1 cellular context compared by ENCODE assay signal in the genomic region with DNA sequence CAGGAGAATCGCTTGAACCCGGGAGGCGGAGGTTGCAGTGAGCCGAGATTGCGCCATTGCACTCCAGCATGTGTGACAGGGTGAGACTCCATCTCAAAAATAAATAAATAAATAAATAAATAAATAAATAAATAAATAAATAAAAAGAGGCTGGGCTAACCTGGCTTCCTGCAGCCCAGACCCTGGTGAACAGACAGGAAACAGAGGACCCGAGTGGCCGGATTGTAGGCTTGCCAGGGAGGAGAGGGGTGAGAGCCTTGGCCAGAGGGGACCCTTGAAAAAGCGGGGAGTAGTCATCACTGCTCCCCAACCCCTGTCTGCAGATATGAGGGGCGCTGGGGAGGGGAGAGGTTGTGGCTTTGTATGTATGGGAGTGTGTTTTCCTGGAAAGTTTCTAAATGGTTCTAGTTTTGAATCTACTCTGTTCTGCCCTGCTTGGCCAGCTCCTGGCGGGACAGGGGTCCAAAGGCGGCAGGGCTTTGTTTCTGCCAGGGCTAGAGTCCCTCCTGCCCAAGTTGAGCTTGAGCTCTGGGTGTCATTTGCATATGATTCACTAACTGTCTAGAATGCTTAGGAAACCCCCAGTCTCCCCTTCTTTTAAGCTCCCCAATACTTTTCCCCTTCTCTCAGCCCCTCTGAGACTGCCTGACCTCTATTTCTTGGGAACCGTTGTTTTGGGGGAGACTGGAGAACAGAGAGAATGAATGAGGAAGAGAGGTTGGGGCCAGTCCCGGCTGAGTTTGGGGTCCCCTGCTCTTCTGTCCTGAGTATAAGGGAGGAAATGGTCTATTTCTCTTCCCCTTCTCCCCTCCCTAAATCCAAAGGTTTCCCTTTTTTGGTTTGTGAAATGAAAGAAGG.
TF ChIP-seq lines count a peak whose summit lies in the region.

No MANE protein-coding gene starts in this region.

TF ChIP-seq in HEK293, 187 proteins besides CTCF, POLR2A, EP300 and RAD21 (continued from another document and continues in another):
- TF ChIP-seq ZNF26 (tag by site-specific recombination; IDR thresholded peaks at IDR 0.05) (peak; percentile 11; the same call in 1 of the 2 replicates), ZNF433 (tag by site-specific recombination; IDR thresholded peaks at IDR 0.05; ENCODE audit: low read depth) (peak; percentile 97), ZNF423 (tag by site-specific recombination; IDR thresholded peaks at IDR 0.05) (no peak), ZNF266 (tag by site-specific recombination; IDR thresholded peaks at IDR 0.05; ENCODE audit: low read depth) (peak; percentile 89), BCL11B (tag by site-specific recombination; IDR thresholded peaks at IDR 0.05; ENCODE audit: low read depth) (no peak; the same call in 1 of the 2 replicates), ZNF350 (tag by site-specific recombination; IDR thresholded peaks at IDR 0.05) (no peak), ZNF416 (tag by site-specific recombination; IDR thresholded peaks at IDR 0.05) (no peak), ZNF23 (tag by site-specific recombination; IDR thresholded peaks at IDR 0.05; ENCODE audit: borderline replicate concordance) (no peak), ZNF670 (tag by site-specific recombination; IDR thresholded peaks at IDR 0.05; ENCODE audit: low read depth) (0 out of 2 replicates have a peak, but pooled peaks have one; percentile 61), MZF1 (tag by site-specific recombination; IDR thresholded peaks at IDR 0.05; ENCODE audit: borderline replicate concordance) (no peak; the same call in 1 of the 2 replicates), ZNF292 (tag by site-specific recombination; IDR thresholded peaks at IDR 0.05; ENCODE audit: borderline replicate concordance, low read depth) (peak; percentile 96), ZNF48 (tag by site-specific recombination; IDR thresholded peaks at IDR 0.05) (no peak), ZNF561 (tag by site-specific recombination; IDR thresholded peaks at IDR 0.05; ENCODE audit: borderline replicate concordance) (no peak), ZNF140 (tag by site-specific recombination; IDR thresholded peaks at IDR 0.05) (peak; percentile 92; the same call in 1 of the 2 replicates), ZBTB1 (tag by site-specific recombination; IDR thresholded peaks at IDR 0.05) (peak; percentile 66; the same call in 1 of the 2 replicates), RBAK (tag by site-specific recombination; IDR thresholded peaks at IDR 0.05) (peak; percentile 64; the same call in 1 of the 2 replicates), KLF7 (tag by site-specific recombination; IDR thresholded peaks at IDR 0.05; ENCODE audit: borderline replicate concordance) (peak; percentile 64; the same call in 1 of the 2 replicates), ZIC2 (tag by site-specific recombination; IDR thresholded peaks at IDR 0.05) (no peak), ZNF202 (tag by site-specific recombination; IDR thresholded peaks at IDR 0.05; ENCODE audit: borderline replicate concordance) (no peak; the same call in 1 of the 2 replicates), GLIS1 (tag by site-specific recombination; IDR thresholded peaks at IDR 0.05) (peak; percentile 24; the same call in 1 of the 2 replicates), AEBP2 (tag by site-specific recombination; IDR thresholded peaks at IDR 0.05; ENCODE audit: borderline replicate concordance) (peak; percentile 87; the same call in 1 of the 2 replicates), ZNF341 (tag by site-specific recombination; IDR thresholded peaks at IDR 0.05; ENCODE audit: low read depth) (0 out of 2 replicates have a peak, but pooled peaks have one; percentile 45), ZNF19 (tag by site-specific recombination; IDR thresholded peaks at IDR 0.05; ENCODE audit: low read depth) (peak; percentile 78; the same call in 1 of the 2 replicates), OSR2 (tag by site-specific recombination; IDR thresholded peaks at IDR 0.05) (no peak), MYNN (tag by site-specific recombination; IDR thresholded peaks at IDR 0.05; ENCODE audit: borderline replicate concordance) (peak; percentile 64; the same call in 1 of the 2 replicates), KLF8 (tag by site-specific recombination; IDR thresholded peaks at IDR 0.05) (no peak), GFI1B (tag by site-specific recombination; IDR thresholded peaks at IDR 0.05) (peak; percentile 86; the same call in 1 of the 2 replicates), ZNF394 (tag by site-specific recombination; IDR thresholded peaks at IDR 0.05; ENCODE audit: borderline replicate concordance) (peak; percentile 99), ZNF791 (tag by site-specific recombination; IDR thresholded peaks at IDR 0.05) (peak; percentile 88), WT1 (tag by site-specific recombination; IDR thresholded peaks at IDR 0.05) (0 out of 2 replicates have a peak, but pooled peaks have one; percentile 33), ZNF580 (tag by site-specific recombination; IDR thresholded peaks at IDR 0.05) (peak; percentile 64), OVOL3 (tag by site-specific recombination; IDR thresholded peaks at IDR 0.05) (peak; percentile 74; the same call in 1 of the 2 replicates), ZBTB8A (tag by site-specific recombination; IDR thresholded peaks at IDR 0.05) (peak; percentile 88), ZNF302 (tag by site-specific recombination; IDR thresholded peaks at IDR 0.05; ENCODE audit: low read depth) (0 out of 2 replicates have a peak, but pooled peaks have one; percentile 48), ZFP3 (tag by site-specific recombination; IDR thresholded peaks at IDR 0.05; ENCODE audit: low read depth) (0 out of 2 replicates have a peak, but pooled peaks have one; percentile 34), ZNF138 (tag by site-specific recombination; IDR thresholded peaks at IDR 0.05; ENCODE audit: borderline replicate concordance) (peak; percentile 81; the same call in 1 of the 2 replicates), ZNF513 (tag by site-specific recombination; IDR thresholded peaks at IDR 0.05) (no peak), ZNF514 (tag by site-specific recombination; IDR thresholded peaks at IDR 0.05) (peak; percentile 91; the same call in 1 of the 2 replicates)
- TF ChIP-seq, protein P1, sequence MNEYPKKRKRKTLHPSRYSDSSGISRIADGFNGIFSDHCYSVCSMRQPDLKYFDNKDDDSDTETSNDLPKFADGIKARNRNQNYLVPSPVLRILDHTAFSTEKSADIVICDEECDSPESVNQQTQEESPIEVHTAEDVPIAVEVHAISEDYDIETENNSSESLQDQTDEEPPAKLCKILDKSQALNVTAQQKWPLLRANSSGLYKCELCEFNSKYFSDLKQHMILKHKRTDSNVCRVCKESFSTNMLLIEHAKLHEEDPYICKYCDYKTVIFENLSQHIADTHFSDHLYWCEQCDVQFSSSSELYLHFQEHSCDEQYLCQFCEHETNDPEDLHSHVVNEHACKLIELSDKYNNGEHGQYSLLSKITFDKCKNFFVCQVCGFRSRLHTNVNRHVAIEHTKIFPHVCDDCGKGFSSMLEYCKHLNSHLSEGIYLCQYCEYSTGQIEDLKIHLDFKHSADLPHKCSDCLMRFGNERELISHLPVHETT (tag by site-specific recombination; IDR thresholded peaks at IDR 0.05), result peak; percentile 88
- TF ChIP-seq, protein P2, sequence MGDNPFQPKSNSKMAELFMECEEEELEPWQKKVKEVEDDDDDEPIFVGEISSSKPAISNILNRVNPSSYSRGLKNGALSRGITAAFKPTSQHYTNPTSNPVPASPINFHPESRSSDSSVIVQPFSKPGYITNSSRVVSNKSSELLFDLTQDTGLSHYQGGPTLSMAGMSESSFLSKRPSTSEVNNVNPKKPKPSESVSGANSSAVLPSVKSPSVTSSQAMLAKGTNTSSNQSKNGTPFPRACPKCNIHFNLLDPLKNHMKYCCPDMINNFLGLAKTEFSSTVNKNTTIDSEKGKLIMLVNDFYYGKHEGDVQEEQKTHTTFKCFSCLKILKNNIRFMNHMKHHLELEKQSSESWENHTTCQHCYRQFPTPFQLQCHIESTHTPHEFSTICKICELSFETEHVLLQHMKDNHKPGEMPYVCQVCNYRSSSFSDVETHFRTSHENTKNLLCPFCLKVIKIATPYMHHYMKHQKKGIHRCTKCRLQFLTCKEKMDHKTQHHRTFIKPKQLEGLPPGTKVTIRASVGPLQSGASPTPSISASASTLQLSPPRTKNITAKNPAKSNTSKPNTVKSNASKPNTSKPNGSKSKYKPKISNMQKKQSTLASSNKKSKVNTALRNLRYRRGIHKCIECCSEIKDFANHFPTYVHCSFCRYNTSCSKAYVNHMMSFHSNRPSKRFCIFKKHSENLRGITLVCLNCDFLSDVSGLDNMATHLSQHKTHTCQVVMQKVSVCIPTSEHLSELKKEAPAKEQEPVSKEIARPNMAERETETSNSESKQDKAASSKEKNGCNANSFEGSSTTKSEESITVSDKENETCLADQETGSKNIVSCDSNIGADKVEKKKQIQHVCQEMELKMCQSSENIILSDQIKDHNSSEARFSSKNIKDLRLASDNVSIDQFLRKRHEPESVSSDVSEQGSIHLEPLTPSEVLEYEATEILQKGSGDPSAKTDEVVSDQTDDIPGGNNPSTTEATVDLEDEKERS (tag by site-specific recombination; IDR thresholded peaks at IDR 0.05), result no peak
- TF ChIP-seq, protein P3, sequence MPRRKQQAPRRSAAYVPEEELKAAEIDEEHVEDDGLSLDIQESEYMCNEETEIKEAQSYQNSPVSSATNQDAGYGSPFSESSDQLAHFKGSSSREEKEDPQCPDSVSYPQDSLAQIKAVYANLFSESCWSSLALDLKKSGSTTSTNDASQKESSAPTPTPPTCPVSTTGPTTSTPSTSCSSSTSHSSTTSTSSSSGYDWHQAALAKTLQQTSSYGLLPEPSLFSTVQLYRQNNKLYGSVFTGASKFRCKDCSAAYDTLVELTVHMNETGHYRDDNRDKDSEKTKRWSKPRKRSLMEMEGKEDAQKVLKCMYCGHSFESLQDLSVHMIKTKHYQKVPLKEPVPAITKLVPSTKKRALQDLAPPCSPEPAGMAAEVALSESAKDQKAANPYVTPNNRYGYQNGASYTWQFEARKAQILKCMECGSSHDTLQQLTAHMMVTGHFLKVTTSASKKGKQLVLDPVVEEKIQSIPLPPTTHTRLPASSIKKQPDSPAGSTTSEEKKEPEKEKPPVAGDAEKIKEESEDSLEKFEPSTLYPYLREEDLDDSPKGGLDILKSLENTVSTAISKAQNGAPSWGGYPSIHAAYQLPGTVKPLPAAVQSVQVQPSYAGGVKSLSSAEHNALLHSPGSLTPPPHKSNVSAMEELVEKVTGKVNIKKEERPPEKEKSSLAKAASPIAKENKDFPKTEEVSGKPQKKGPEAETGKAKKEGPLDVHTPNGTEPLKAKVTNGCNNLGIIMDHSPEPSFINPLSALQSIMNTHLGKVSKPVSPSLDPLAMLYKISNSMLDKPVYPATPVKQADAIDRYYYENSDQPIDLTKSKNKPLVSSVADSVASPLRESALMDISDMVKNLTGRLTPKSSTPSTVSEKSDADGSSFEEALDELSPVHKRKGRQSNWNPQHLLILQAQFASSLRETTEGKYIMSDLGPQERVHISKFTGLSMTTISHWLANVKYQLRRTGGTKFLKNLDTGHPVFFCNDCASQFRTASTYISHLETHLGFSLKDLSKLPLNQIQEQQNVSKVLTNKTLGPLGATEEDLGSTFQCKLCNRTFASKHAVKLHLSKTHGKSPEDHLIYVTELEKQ (tag by site-specific recombination; IDR thresholded peaks at IDR 0.05; ENCODE audit: borderline replicate concordance), result peak; percentile 49; the same call in 1 of the 2 replicates
